9 cellular contexts compared by ENCODE assay signal in genomic region chr4:83536649-83537352, GRCh38. TPM values are rescaled to one million over a fixed set of nuclear protein-coding genes. Genes with fewer than 3 reads are reported as not detected.
DNase-seq lines count a peak whose midpoint lies in the region; ATAC-seq and TF ChIP-seq lines count a peak whose summit lies in the region.
"Had no signal": no experiment of that assay in that cellular context is flagged by ENCODE, and none has a peak within 500 bp of the region (broad histone marks: within the 10 kb centered on the region; RNA-seq: fewer than 3 reads in every experiment).

No MANE protein-coding gene starts in this region.

- TF ChIP-seq CTCF in brain (conservative IDR thresholded peaks at IDR 0.05) = no peak
- no peak for TF ChIP-seq CTCF in lower leg skin (IDR thresholded peaks at IDR 0.05)
- TF ChIP-seq CTCF in type B pancreatic cell (conservative IDR thresholded peaks at IDR 0.05) = no peak
- no peak for TF ChIP-seq CTCF in foreskin keratinocyte (conservative IDR thresholded peaks at IDR 0.05)

- peak overlapping the region; percentile 57 for H3K4me3 ChIP-seq in lower leg skin (ENCODE audit: low read depth, poor library complexity, severe bottlenecking)

- intact Hi-C loops in lower leg skin (cut with DNase I; ENCODE audit: low total_unique reads) = no loop called here

- peaks cover 23% of the 10 kb centered on the region for H3K4me1 Mint-ChIP-seq in activated T-cell treated with anti-CD3 and anti-CD28 coated beads, Interleukin-2, amount 50 U/mL, for 4 hours (ENCODE audit: low read depth)
- H3K4me1 Mint-ChIP-seq in brain (peaks cover 18% of the 10 kb centered on the region), type B pancreatic cell (ENCODE audit: unreplicated experiment) (peaks cover 8% of the 10 kb centered on the region)

- WGBS in lower leg skin, 2 donors = 16 to 17% methylated on average over 27 of the region's 27 CpGs

- peak overlapping the region; percentile 87 for H3K4me3 Mint-ChIP-seq in activated T-cell treated with anti-CD3 and anti-CD28 coated beads, Interleukin-2, amount 50 U/mL, for 4 hours
- H3K4me3 Mint-ChIP-seq in brain (peak overlapping the region; percentile 86 to 92 (median 91)), type B pancreatic cell (peak overlapping the region; percentile 97)

- H3K9me3 Mint-ChIP-seq in activated T-cell treated with anti-CD3 and anti-CD28 coated beads, Interleukin-2, amount 50 U/mL, for 4 hours = no peaks in the 10 kb centered on the region
- H3K9me3 Mint-ChIP-seq in brain (peaks cover 0 to 5% (median 0%) of the 10 kb centered on the region in 5 experiments), type B pancreatic cell (no peaks in the 10 kb centered on the region)

- H3K27me3 Mint-ChIP-seq in activated T-cell treated with anti-CD3 and anti-CD28 coated beads, Interleukin-2, amount 50 U/mL, for 4 hours (ENCODE audit: low read depth) = peaks cover 20% of the 10 kb centered on the region
- H3K27me3 Mint-ChIP-seq in brain (peaks cover 69% of the 10 kb centered on the region), type B pancreatic cell (peaks cover 62% of the 10 kb centered on the region)

- peaks cover 46% of the 10 kb centered on the region for H3K27me3 ChIP-seq in foreskin keratinocyte

- DNase-seq in activated T-cell treated with anti-CD3 and anti-CD28 coated beads, Interleukin-2, amount 50 U/mL, for 4 hours = no peak
- no peak for DNase-seq in activated T-cell treated with anti-CD3 and anti-CD28 coated beads, Interleukin-2, amount 50 U/mL, for 1 hour
- DNase-seq in lower leg skin (ENCODE audit: low spot score in 2 of 2) (no peak), type B pancreatic cell (ENCODE audit: extremely low spot score, unreplicated experiment) (no peak), SHP77 treated with DMSO at 0.1 percent for 48 hours (lab: John Stamatoyannopoulos, UW) (no peak), NCI-H2081 (lab: John Stamatoyannopoulos, UW) (no peak), foreskin keratinocyte (no peak)
- DNase-seq: DND-41 had no signal

- H3K27ac Mint-ChIP-seq in brain (peak overlapping the region in 1 of 5 experiments; percentile 35), type B pancreatic cell (peak overlapping the region; percentile 30)

- ATAC-seq in activated T-cell treated with anti-CD3 and anti-CD28 coated beads, Interleukin-2, amount 50 U/mL, for 4 hours = no peak
- ATAC-seq in foreskin keratinocyte = no peak

- TF ChIP-seq POLR2A in lower leg skin (IDR thresholded peaks at IDR 0.05) = no peak

- no peaks in the 10 kb centered on the region for H3K36me3 Mint-ChIP-seq in activated T-cell treated with anti-CD3 and anti-CD28 coated beads, Interleukin-2, amount 50 U/mL, for 4 hours (ENCODE audit: insufficient read depth)
- H3K36me3 Mint-ChIP-seq in brain (no peaks in the 10 kb centered on the region), type B pancreatic cell (no peaks in the 10 kb centered on the region)

- no peaks in the 10 kb centered on the region for H3K4me1 ChIP-seq in foreskin keratinocyte

- H3K27ac ChIP-seq in foreskin keratinocyte = no peak overlapping the region

RNA-seq across cellular contexts. Expression of gene GPAT3, which starts 0.9 kb away (rescaled TPM):
- 1 to 10 TPM; 2.1 to 4.5 (median 2.6) TPM for total RNA-seq in activated T-cell treated with anti-CD3 and anti-CD28 coated beads, Interleukin-2, amount 50 U/mL, for 4 hours
- polyA plus RNA-seq in brain (ENCODE audit: insufficient read depth, low read depth, low replicate concordance) (0.36 TPM), foreskin keratinocyte (0.29 and 0.79 TPM in 2 replicates)
- total RNA-seq in lower leg skin (1 to 10 TPM; 4.0 to 8.5 (median 6.4) TPM), type B pancreatic cell (ENCODE audit: low replicate concordance) (11.3 and 53.7 TPM in 2 replicates), foreskin keratinocyte (0.85 and 1.3 TPM in 2 replicates)

RNA-seq across cellular contexts. Expression of gene ABRAXAS1, which starts 51.9 kb away (rescaled TPM):
- 1 to 10 TPM; 6.2 to 9.6 (median 8.6) TPM for total RNA-seq in activated T-cell treated with anti-CD3 and anti-CD28 coated beads, Interleukin-2, amount 50 U/mL, for 4 hours
- polyA plus RNA-seq in brain (ENCODE audit: insufficient read depth, low read depth, low replicate concordance) = 2.3 TPM
- total RNA-seq in lower leg skin = 1 to 10 TPM; 5.4 to 7.7 (median 7.3) TPM
- total RNA-seq in type B pancreatic cell (ENCODE audit: low replicate concordance) = 15.7 and 22.8 TPM in 2 replicates
- total RNA-seq in foreskin keratinocyte = 6.0 and 8.4 TPM in 2 replicates
- 3.2 and 3.9 TPM in 2 replicates for polyA plus RNA-seq in foreskin keratinocyte
